ENCODE assay signal across 18 cellular contexts in genomic region chr20:40913224-40913821, GRCh38.
DNase-seq lines count a peak whose midpoint lies in the region; ATAC-seq, FAIRE-seq and TF ChIP-seq lines count a peak whose summit lies in the region.
"Had no signal": no experiment of that assay in that cellular context is flagged by ENCODE, and none has a peak within 500 bp of the region (broad histone marks: within the 10 kb centered on the region; RNA-seq: fewer than 3 reads in every experiment).

No MANE protein-coding gene starts in this region.

- no peak overlapping the region for H2BK15ac ChIP-seq in H1 (ENCODE audit: low read length)

- H2AK5ac ChIP-seq in H1 (ENCODE audit: low read depth, low read length), result no peak overlapping the region

- CTCF ChIA-PET in HepG2 (lab: Yijun Ruan, JAX; ENCODE audit: low intra/inter-chr PET ratio, low total read pairs), result no interaction called here
- CTCF ChIA-PET in H1 (lab: Charles Lee; ENCODE audit: partially characterized antibody), result interaction anchor here (0.5 kb wide), 1 partner anchor 214 kb away, joined by 4 read pairs; no protein-coding TSS in a partner anchor

- no peaks in the 10 kb centered on the region for H3K27me3 Mint-ChIP-seq in neural crest cell (ENCODE audit: low read depth)

- in situ Hi-C loops in HepG2 (cut with HindIII; ENCODE audit: extremely low pct_ligation_motif_present, low pct_unique_long_range_greater_than_20kb), result no loop called here

- no peak overlapping the region for H4K91ac ChIP-seq in H1 (replicated peaks; ENCODE audit: insufficient read length, low read length)

- no peak overlapping the region for H3K4ac ChIP-seq in H1 (replicated peaks; ENCODE audit: insufficient read length, low read depth, low read length)

- no peak for DNase-seq in HepG2 (ENCODE audit: low spot score)
- no peak for DNase-seq in right lobe of liver
- DNase-seq in H1 (ENCODE audit: low read depth in 1 of 2, low spot score in 2 of 2), result no peak
- DNase-seq in neural crest cell (ENCODE audit: low read depth, low spot score), result no peak
- no peak for DNase-seq in foreskin fibroblast
- DNase-seq in tibial artery, result no peak
- DNase-seq in NCI-H510A (lab: John Stamatoyannopoulos, UW), result no peak
- DNase-seq: ACHN; CD4-positive, CD25-positive, alpha-beta regulatory T cell; DMS 273 treated with DMSO at 0.1 percent for 48 hours; DMS79 treated with DMSO at 0.1 percent for 48 hours; EL; GDM1; IMR-90 had no signal

- no peak overlapping the region for H3K14ac ChIP-seq in H1 (ENCODE audit: insufficient read length)

- TF ChIP-seq EP300 in HepG2 (IDR thresholded peaks at IDR 0.05; ENCODE audit: low read depth in 2 of 2, low read length in 2 of 2), result no peak
- no peak for TF ChIP-seq EP300 in HepG2 (CRISPR knock-in tag; IDR thresholded peaks at IDR 0.05; ENCODE audit: borderline replicate concordance)
- no peak for TF ChIP-seq EP300 in H1 (IDR thresholded peaks at IDR 0.05; ENCODE audit: borderline replicate concordance in 1 of 2, low read depth in 2 of 2, low read length in 2 of 2)

- H3K18ac ChIP-seq in H1 (ENCODE audit: extremely low read depth, low read length), result no peak overlapping the region

- no peak for TF ChIP-seq RAD21 in HepG2 (CRISPR knock-in tag; IDR thresholded peaks at IDR 0.05)
- no peak for TF ChIP-seq RAD21 in H1 (IDR thresholded peaks at IDR 0.05 in 1 of 2, conservative IDR thresholded peaks at IDR 0.05 in 1 of 2; ENCODE audit: low read depth in 2 of 2, low read length in 2 of 2)

- H3K4me2 ChIP-seq in HepG2 (ENCODE audit: low read depth, low read length) (no peak overlapping the region), H1 (ENCODE audit: insufficient read depth in 1 of 2, low read depth in 2 of 2, low read length in 2 of 2) (no peak overlapping the region)
- H3K4me2 ChIP-seq: BLaER1 treated with 17β-estradiol and CSF1 and Interleukin-3, amounts not matched to agents 10 nM and 100 nM had no signal

- H3K4me3 ChIP-seq in HepG2 (replicated peaks in 1 of 3; ENCODE audit: insufficient read depth in 1 of 3, low read depth in 2 of 3, low read length in 3 of 3) (no peak overlapping the region), right lobe of liver (no peak overlapping the region), H1 (ENCODE audit: extremely low read depth in 1 of 4, insufficient read depth in 2 of 4, low read depth in 3 of 4, low read length in 4 of 4) (no peak overlapping the region), foreskin fibroblast (ENCODE audit: low read depth in 1 of 2, low read length in 2 of 2) (no peak overlapping the region), tibial artery (no peak overlapping the region)
- H3K4me3 ChIP-seq: BLaER1 treated with 17β-estradiol and CSF1 and Interleukin-3, amounts not matched to agents 10 nM and 100 nM had no signal

- H3K36me3 ChIP-seq in HepG2 (replicated peaks in 1 of 2; ENCODE audit: control insufficient read depth in 1 of 2, insufficient read depth in 2 of 2, low read length in 2 of 2) (no peaks in the 10 kb centered on the region), right lobe of liver (no peaks in the 10 kb centered on the region), H1 (ENCODE audit: control insufficient read depth in 2 of 4, insufficient read depth in 4 of 4, low read length in 3 of 4) (no peaks in the 10 kb centered on the region), tibial artery (no peaks in the 10 kb centered on the region)
- H3K36me3 ChIP-seq: BLaER1 treated with 17β-estradiol and CSF1 and Interleukin-3, amounts not matched to agents 10 nM and 100 nM had no signal

- no peaks in the 10 kb centered on the region for H3K23me2 ChIP-seq in H1 (ENCODE audit: low read depth, low read length)

- H3K27ac ChIP-seq in HepG2 (ENCODE audit: extremely low read length, insufficient read depth, low read length), result no peak overlapping the region
- no peak overlapping the region for H3K27ac ChIP-seq in right lobe of liver
- H3K27ac ChIP-seq in H1 (ENCODE audit: low read depth, low read length), result no peak overlapping the region
- no peak overlapping the region for H3K27ac ChIP-seq in tibial artery
- H3K27ac ChIP-seq: BLaER1 treated with 17β-estradiol and CSF1 and Interleukin-3, amounts not matched to agents 10 nM and 100 nM had no signal

- H3K9me3 Mint-ChIP-seq in neural crest cell, result peaks cover 4% of the 10 kb centered on the region

- no peak overlapping the region for H2BK20ac ChIP-seq in H1 (ENCODE audit: low read length)

- H3K36me3 Mint-ChIP-seq in neural crest cell (ENCODE audit: low read depth), result no peaks in the 10 kb centered on the region
- H3K36me3 Mint-ChIP-seq: CD4-positive, CD25-positive, alpha-beta regulatory T cell had no signal

- H3K4me1 ChIP-seq in HepG2 (ENCODE audit: insufficient read depth, low read length) (no peaks in the 10 kb centered on the region), right lobe of liver (no peaks in the 10 kb centered on the region), H1 (replicated peaks in 1 of 4; ENCODE audit: control insufficient read depth in 3 of 4, insufficient read depth in 4 of 4, low read length in 3 of 4) (no peaks in the 10 kb centered on the region), tibial artery (no peaks in the 10 kb centered on the region)

- H2BK120ac ChIP-seq in H1 (replicated peaks; ENCODE audit: low read depth, low read length), result no peak overlapping the region

- H3K79me1 ChIP-seq in H1 (ENCODE audit: low read depth, low read length), result no peaks in the 10 kb centered on the region

- TF ChIP-seq POLR2A in HepG2 (IDR thresholded peaks at IDR 0.05; ENCODE audit: insufficient read depth in 1 of 2, low read depth in 2 of 2, low read length in 2 of 2) (no peak), right lobe of liver (IDR thresholded peaks at IDR 0.05) (no peak), H1 (IDR thresholded peaks at IDR 0.05; ENCODE audit: control extremely low read depth in 1 of 2, low read depth in 2 of 2, low read length in 2 of 2) (no peak)

- H4K8ac ChIP-seq in H1 (ENCODE audit: extremely low read depth, insufficient read depth, low read length), result peak overlapping the region; percentile 9; the same call in 1 of the 2 replicates

- ATAC-seq in HepG2 (no peak), right lobe of liver (no peak), HG03565 (IDR thresholded peaks at IDR 0.05; ENCODE audit: unreplicated experiment) (no peak)
- ATAC-seq: HCT116 had no signal

- no peaks in the 10 kb centered on the region for H3K79me2 ChIP-seq in HepG2 (ENCODE audit: insufficient read depth, low read length)
- no peaks in the 10 kb centered on the region for H3K79me2 ChIP-seq in H1 (ENCODE audit: control insufficient read depth in 1 of 2, insufficient read depth in 2 of 2, low read length in 2 of 2)

- H3K27ac Mint-ChIP-seq in neural crest cell (ENCODE audit: unreplicated experiment), result peak overlapping the region; percentile 81
- H3K27ac Mint-ChIP-seq: CD4-positive, CD25-positive, alpha-beta regulatory T cell had no signal

- H4K20me1 ChIP-seq in HepG2 (ENCODE audit: insufficient read depth, low read length), result no peaks in the 10 kb centered on the region
- no peaks in the 10 kb centered on the region for H4K20me1 ChIP-seq in H1 (replicated peaks in 1 of 2; ENCODE audit: control insufficient read depth in 1 of 2, insufficient read depth in 2 of 2, low read length in 2 of 2)
- H4K20me1 ChIP-seq: BLaER1 treated with 17β-estradiol and CSF1 and Interleukin-3, amounts not matched to agents 10 nM and 100 nM had no signal

- POLR2A ChIA-PET in HepG2 (lab: Yijun Ruan, JAX), result no interaction called here
- POLR2A ChIA-PET in H1 (lab: Charles Lee; ENCODE audit: partially characterized antibody), result no interaction called here

- no peak overlapping the region for H2AFZ ChIP-seq in HepG2 (ENCODE audit: low read length)
- H2AFZ ChIP-seq in H1 (ENCODE audit: low read length), result peak overlapping the region; percentile 70

- H3K4me1 Mint-ChIP-seq in neural crest cell, result no peaks in the 10 kb centered on the region

- no peak overlapping the region for H2BK5ac ChIP-seq in H1 (ENCODE audit: low read depth, low read length)

- no peak overlapping the region for H3K56ac ChIP-seq in H1 (replicated peaks; ENCODE audit: insufficient read length, low read depth, low read length)

- H4K5ac ChIP-seq in H1 (ENCODE audit: insufficient read length, low read depth, low read length), result no peak overlapping the region

- H3K23ac ChIP-seq in H1 (ENCODE audit: insufficient read length), result no peak overlapping the region

- H3K9ac ChIP-seq in HepG2 (ENCODE audit: insufficient read depth, low read depth, low read length) (no peak overlapping the region), H1 (replicated peaks in 1 of 4; ENCODE audit: extremely low read depth in 1 of 4, low read depth in 3 of 4, low read length in 3 of 4) (no peak overlapping the region)
- H3K9ac ChIP-seq: BLaER1 treated with 17β-estradiol and CSF1 and Interleukin-3, amounts not matched to agents 10 nM and 100 nM had no signal

- BruUV-seq in HepG2 (replicated peaks; lab: Mats Ljungman, UMichigan), result no TSS peak

- 60% methylated on average over 23 of the region's 23 CpGs for WGBS in HepG2 (ENCODE audit: low lambda C conversion rate)
- 85% methylated on average over 23 of the region's 23 CpGs for WGBS in right lobe of liver (ENCODE audit: insufficient coverage, low coverage, low lambda C conversion rate, missing lambda C conversion rate)
- WGBS in H1 (ENCODE audit: extremely low coverage in 1 of 2, insufficient coverage in 1 of 2, insufficient read length in 1 of 2, insufficient replicate concordance in 2 of 2, low coverage in 1 of 2, low lambda C conversion rate in 2 of 2, missing lambda C conversion rate in 1 of 2), 2 experiments, result 91% methylated on average over 23 of the region's 23 CpGs; no CpG with 5 or more reads in 1 of the 2 experiments

- H3K9me3 ChIP-seq in HepG2 (ENCODE audit: low read length), result no peaks in the 10 kb centered on the region
- no peaks in the 10 kb centered on the region for H3K9me3 ChIP-seq in right lobe of liver
- peaks cover 0 to 16% of the 10 kb centered on the region in 2 experiments; a peak in 1 of 4 replicates for H3K9me3 ChIP-seq in H1 (ENCODE audit: insufficient read depth in 2 of 2, low read depth in 1 of 2, low read length in 1 of 2)
- no peaks in the 10 kb centered on the region for H3K9me3 ChIP-seq in tibial artery

- no peak overlapping the region for H3K4me3 Mint-ChIP-seq in neural crest cell
- H3K4me3 Mint-ChIP-seq: CD4-positive, CD25-positive, alpha-beta regulatory T cell had no signal

- no peak for TF ChIP-seq CTCF in HepG2 (CRISPR knock-in tag; IDR thresholded peaks at IDR 0.05)
- no peak for TF ChIP-seq CTCF in right lobe of liver (IDR thresholded peaks at IDR 0.05)
- TF ChIP-seq CTCF in H1 (IDR thresholded peaks at IDR 0.05; ENCODE audit: control extremely low read depth in 1 of 3, insufficient read depth in 1 of 3, low read depth in 1 of 3, low read length in 3 of 3), result no peak
- TF ChIP-seq CTCF in neural crest cell (conservative IDR thresholded peaks at IDR 0.05), result no peak
- no peak for TF ChIP-seq CTCF in foreskin fibroblast (IDR thresholded peaks at IDR 0.05; ENCODE audit: low read depth, low read length)
- TF ChIP-seq CTCF in tibial artery (IDR thresholded peaks at IDR 0.05), result no peak

- FAIRE-seq in HepG2 (lab: Jason Lieb, UNC), result no peak
- no peak for FAIRE-seq in H1 (lab: Jason Lieb, UNC)
- FAIRE-seq: H54 had no signal

- H3K27me3 ChIP-seq in HepG2 (ENCODE audit: control insufficient read depth in 1 of 2, insufficient read depth in 2 of 2, low read length in 2 of 2) (peaks cover 0 to 4% of the 10 kb centered on the region in 2 experiments; a peak in 1 of 5 replicates), right lobe of liver (no peaks in the 10 kb centered on the region), H1 (replicated peaks in 1 of 4; ENCODE audit: control insufficient read depth in 3 of 4, extremely low read depth in 1 of 4, insufficient read depth in 3 of 4, low read length in 3 of 4) (no peaks in the 10 kb centered on the region), tibial artery (no peaks in the 10 kb centered on the region)
- H3K27me3 ChIP-seq: BLaER1 treated with 17β-estradiol and CSF1 and Interleukin-3, amounts not matched to agents 10 nM and 100 nM had no signal

- intact Hi-C loops in HepG2 (cut with micrococcal nuclease; ENCODE audit: unreplicated experiment) (no loop called here), right lobe of liver (cut with DNase I) (no loop called here), tibial artery (cut with DNase I; ENCODE audit: low total_unique reads) (no loop called here)

- no peak overlapping the region for H2BK12ac ChIP-seq in H1 (ENCODE audit: low read depth, low read length)
